33 cellular contexts compared by ENCODE assay signal in the genomic region with DNA sequence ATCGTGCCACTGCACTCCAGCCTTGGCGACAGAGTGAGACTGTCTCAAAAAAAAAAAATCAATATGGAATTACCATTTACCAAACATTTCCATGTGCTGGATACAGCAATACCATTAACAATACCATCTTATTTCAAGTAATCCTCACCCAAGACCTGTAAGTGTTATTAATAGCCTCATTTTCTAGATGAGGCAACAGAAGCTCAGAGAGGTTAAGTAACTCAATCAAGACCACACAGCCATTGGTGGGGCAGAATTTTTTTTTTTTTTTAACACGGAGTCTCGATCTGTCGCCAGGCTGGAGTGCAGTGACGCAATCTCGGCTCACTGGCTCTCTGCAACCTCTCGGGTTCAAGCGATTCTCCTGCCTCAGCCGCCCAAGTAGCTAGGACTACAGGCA. TPM values are rescaled to one million over a fixed set of nuclear protein-coding genes. Genes with fewer than 3 reads are reported as not detected.
"Had no signal": no experiment of that assay in that cellular context is flagged by ENCODE, and none has a peak within 500 bp of the region (broad histone marks: within the 10 kb centered on the region; RNA-seq: fewer than 3 reads in every experiment).

No MANE protein-coding gene starts in this region.

- ATAC-seq: activated naive CD4-positive, alpha-beta T cell treated with anti-CD3 and anti-CD28 coated beads, Interleukin-2, amount 50 U/mL, for 72 hours; activated T-cell treated with anti-CD3 and anti-CD28 coated beads, Interleukin-2, amount 50 U/mL, for 72 hours; gastroesophageal sphincter; heart right ventricle had no signal

- H3K36me3 ChIP-seq: ascending aorta, breast epithelium, cardiac muscle cell, colonic mucosa, esophagus squamous epithelium, gastroesophageal sphincter, heart right ventricle had no signal

- H3K9me3 ChIP-seq: ascending aorta, breast epithelium, colonic mucosa, esophagus squamous epithelium, gastroesophageal sphincter, heart right ventricle had no signal

- H3K4me3 ChIP-seq: ascending aorta, breast epithelium, cardiac muscle cell, colonic mucosa, esophagus squamous epithelium, gastroesophageal sphincter, heart right ventricle had no signal

- H3K27ac ChIP-seq: ascending aorta, breast epithelium, cardiac muscle cell, colonic mucosa, epithelial cell of prostate, esophagus squamous epithelium, gastroesophageal sphincter, heart right ventricle had no signal

- DNase-seq: activated CD4-positive, alpha-beta memory T cell treated with anti-CD3 and anti-CD28 coated beads, Interleukin-2, amount 10 ng/mL, durations not matched to agents 7 days and 5 days; activated CD4-positive, alpha-beta T cell treated with anti-CD3 and anti-CD28 coated beads for 4 hours; activated CD4-positive, alpha-beta T cell treated with anti-CD3 and anti-CD28 coated beads, Interleukin-2, amount 10 ng/mL, durations not matched to agents 7 days and 5 days; activated CD4-positive, alpha-beta T cell treated with anti-CD3 and anti-CD28 coated beads, Interleukin-2, amount 50 U/mL, for 4 hours; activated CD4-positive, CD25-positive, alpha-beta regulatory T cell; activated CD4-positive, CD25-positive, alpha-beta regulatory T cell treated with anti-CD3 and anti-CD28 coated beads, Interleukin-2, amount 50 U/mL, for 72 hours; activated CD8-positive, alpha-beta memory T cell treated with anti-CD3 and anti-CD28 coated beads, Interleukin-2, amount 50 U/mL, for 48 hours; activated gamma-delta T cell; activated naive CD4-positive, alpha-beta T cell; activated naive CD4-positive, alpha-beta T cell treated with anti-CD3 and anti-CD28 coated beads, Interleukin-2, amount 10 ng/mL, durations not matched to agents 7 days and 5 days; activated naive CD8-positive, alpha-beta T cell treated with anti-CD3 and anti-CD28 coated beads, Interleukin-2, amount 10 ng/mL, durations not matched to agents 7 days and 5 days; activated T-cell treated with anti-CD3 and anti-CD28 coated beads for 4 hours; activated T-cell treated with anti-CD3 and anti-CD28 coated beads, Interleukin-2, amount 50 U/mL, for 24 hours; activated T-cell treated with anti-CD3 and anti-CD28 coated beads, Interleukin-2, amount 50 U/mL, for 72 hours; central memory CD4-positive, alpha-beta T cell; cerebellar nuclear complex; colonic mucosa; effector CD8-positive, alpha-beta T cell; esophagus squamous epithelium; foreskin melanocyte; heart right ventricle; T-helper 2 cell had no signal

RNA-seq across cellular contexts. Expression of a gene that starts 3.6 kb away (rescaled TPM):
- total RNA-seq: activated CD4-positive, alpha-beta memory T cell treated with anti-CD3 and anti-CD28 coated beads, Interleukin-2, amount 10 ng/mL, durations not matched to agents 7 days and 5 days; activated CD4-positive, alpha-beta T cell treated with anti-CD3 and anti-CD28 coated beads, Interleukin-2, amount 10 ng/mL, durations not matched to agents 7 days and 5 days; activated naive CD4-positive, alpha-beta T cell treated with anti-CD3 and anti-CD28 coated beads, Interleukin-2, amount 50 U/mL, for 72 hours; activated naive CD8-positive, alpha-beta T cell treated with anti-CD3 and anti-CD28 coated beads, Interleukin-2, amount 10 ng/mL, durations not matched to agents 7 days and 5 days; activated T-cell treated with anti-CD3 and anti-CD28 coated beads, Interleukin-2, amount 50 U/mL, for 72 hours; ascending aorta; endothelial cell of umbilical vein; esophagus squamous epithelium; glomerular endothelial cell had no signal

RNA-seq across cellular contexts. Expression of a gene that starts 46.1 kb away (rescaled TPM):
- total RNA-seq: activated CD4-positive, alpha-beta memory T cell treated with anti-CD3 and anti-CD28 coated beads, Interleukin-2, amount 10 ng/mL, durations not matched to agents 7 days and 5 days; activated CD4-positive, alpha-beta T cell treated with anti-CD3 and anti-CD28 coated beads, Interleukin-2, amount 10 ng/mL, durations not matched to agents 7 days and 5 days; activated naive CD4-positive, alpha-beta T cell treated with anti-CD3 and anti-CD28 coated beads, Interleukin-2, amount 50 U/mL, for 72 hours; activated naive CD8-positive, alpha-beta T cell treated with anti-CD3 and anti-CD28 coated beads, Interleukin-2, amount 10 ng/mL, durations not matched to agents 7 days and 5 days; activated T-cell treated with anti-CD3 and anti-CD28 coated beads, Interleukin-2, amount 50 U/mL, for 72 hours; ascending aorta; breast epithelium; cardiac muscle cell; dermis microvascular lymphatic vessel endothelial cell; endothelial cell of umbilical vein; fibroblast of lung; fibroblast of villous mesenchyme; gastroesophageal sphincter; glomerular endothelial cell; heart right ventricle had no signal
- polyA plus RNA-seq: endothelial cell of umbilical vein, fibroblast of lung had no signal
